20 cellular contexts compared by ENCODE assay signal in genomic region chr21:32548978-32549377, GRCh38. TPM values are rescaled to one million over a fixed set of nuclear protein-coding genes. Genes with fewer than 3 reads are reported as not detected.
"Had no signal": no experiment of that assay in that cellular context is flagged by ENCODE, and none has a peak within 500 bp of the region (broad histone marks: within the 10 kb centered on the region; RNA-seq: fewer than 3 reads in every experiment).

No MANE protein-coding gene starts in this region.

- FAIRE-seq: RCC 7860 had no signal

- H3K36me3 ChIP-seq: SJSA1 had no signal

- H3K4me2 ChIP-seq: KMS-11 had no signal

- H3K9ac ChIP-seq: KMS-11 had no signal

- H3K4me3 ChIP-seq: SJSA1, SK-N-MC had no signal

- H3K27ac ChIP-seq: KMS-11, SJSA1, SK-N-MC had no signal

- H3K27me3 ChIP-seq: SJSA1 had no signal

- H3K4me1 ChIP-seq: SJSA1 had no signal

- H3K9me3 ChIP-seq: SJSA1 had no signal

- DNase-seq: MV-4-11, NCI-H1048, NCI-H1105, NCI-H1417, NCI-H1436 treated with DMSO at 0.1 percent for 48 hours, NCI-H1694, NCI-H187 treated with DMSO at 0.1 percent for 48 hours, NCI-H2029 treated with DMSO at 0.1 percent for 48 hours, NCI-H2227 treated with DMSO at 0.1 percent for 48 hours, NCI-H524, NCI-H526 treated with DMSO at 0.1 percent for 48 hours, NCI-H748 treated with DMSO at 0.1 percent for 48 hours, Right ventricle myocardium superior, RPMI8226, SIG-M5 had no signal

RNA-seq across cellular contexts. Expression of gene TCP10L, which starts 36.3 kb away (rescaled TPM):
- total RNA-seq: HT-29, SJSA1 had no signal
